Comparison of ENCODE assay signal across 8 cellular contexts in genomic region chr18:5309888-5310470, GRCh38. TPM values are rescaled to one million over a fixed set of nuclear protein-coding genes. Genes with fewer than 3 reads are reported as not detected.
DNase-seq lines count a peak whose midpoint lies in the region; ATAC-seq and TF ChIP-seq lines count a peak whose summit lies in the region.

No MANE protein-coding gene starts in this region.

- peak; percentile 97 for ATAC-seq in GM21381 (IDR thresholded peaks at IDR 0.05; ENCODE audit: unreplicated experiment)
- ATAC-seq in HG03565 (IDR thresholded peaks at IDR 0.05; ENCODE audit: unreplicated experiment) = peak; percentile 93
- peak; percentile 98 for ATAC-seq in stimulated activated naive CD8-positive, alpha-beta T cell treated with anti-CD3 and anti-CD28 coated beads, Interleukin-15, amount 100 ng/mL, for 72 hours

- H3K27me3 Mint-ChIP-seq in activated T-helper 2 cell treated with anti-CD3 and anti-CD28 coated beads, Interferon-gamma antibody, Interleukin-2, Interleukin-4, amounts not matched to agents 10 μg/mL and 5 μg/mL and 100 μg/mL, durations not matched to agents 14 hours and 24 hours and 36 hours (ENCODE audit: low read depth) = peaks cover 1% of the 10 kb centered on the region
- no peaks in the 10 kb centered on the region for H3K27me3 Mint-ChIP-seq in stimulated activated naive CD8-positive, alpha-beta T cell treated with anti-CD3 and anti-CD28 coated beads, Interleukin-15, amount 100 ng/mL, for 72 hours

- H3K4me3 Mint-ChIP-seq in activated T-helper 2 cell treated with anti-CD3 and anti-CD28 coated beads, Interferon-gamma antibody, Interleukin-2, Interleukin-4, amounts not matched to agents 10 μg/mL and 5 μg/mL and 100 μg/mL, durations not matched to agents 14 hours and 24 hours and 36 hours (ENCODE audit: low read depth) = peak overlapping the region; percentile 26
- H3K4me3 Mint-ChIP-seq in stimulated activated naive CD8-positive, alpha-beta T cell treated with anti-CD3 and anti-CD28 coated beads, Interleukin-15, amount 100 ng/mL, for 72 hours = peak overlapping the region; percentile 66 to 78

- H3K4me1 ChIP-seq in prostate gland (replicated peaks) = no peaks in the 10 kb centered on the region

- TF ChIP-seq POLR2A in prostate gland (IDR thresholded peaks at IDR 0.05) = no peak

- no peaks in the 10 kb centered on the region for H3K36me3 ChIP-seq in prostate gland

- no peaks in the 10 kb centered on the region for H3K9me3 Mint-ChIP-seq in activated T-helper 2 cell treated with anti-CD3 and anti-CD28 coated beads, Interferon-gamma antibody, Interleukin-2, Interleukin-4, amounts not matched to agents 10 μg/mL and 5 μg/mL and 100 μg/mL, durations not matched to agents 14 hours and 24 hours and 36 hours
- H3K9me3 Mint-ChIP-seq in stimulated activated naive CD8-positive, alpha-beta T cell treated with anti-CD3 and anti-CD28 coated beads, Interleukin-15, amount 100 ng/mL, for 72 hours = no peaks in the 10 kb centered on the region

- H3K27me3 ChIP-seq in prostate gland (replicated peaks; ENCODE audit: insufficient read depth) = no peaks in the 10 kb centered on the region

- H3K4me1 Mint-ChIP-seq in activated T-helper 2 cell treated with anti-CD3 and anti-CD28 coated beads, Interferon-gamma antibody, Interleukin-2, Interleukin-4, amounts not matched to agents 10 μg/mL and 5 μg/mL and 100 μg/mL, durations not matched to agents 14 hours and 24 hours and 36 hours (ENCODE audit: low read depth) = peaks cover 12% of the 10 kb centered on the region
- peaks cover 24% of the 10 kb centered on the region for H3K4me1 Mint-ChIP-seq in stimulated activated naive CD8-positive, alpha-beta T cell treated with anti-CD3 and anti-CD28 coated beads, Interleukin-15, amount 100 ng/mL, for 72 hours

- 62% methylated on average over 5 of the region's 5 CpGs for WGBS in prostate gland

- H3K4me3 ChIP-seq in GM08714 (ENCODE audit: low read length) = peak overlapping the region; percentile 31
- no peak overlapping the region for H3K4me3 ChIP-seq in prostate gland

- peak overlapping the region; percentile 24 for H3K27ac Mint-ChIP-seq in activated T-helper 2 cell treated with anti-CD3 and anti-CD28 coated beads, Interferon-gamma antibody, Interleukin-2, Interleukin-4, amounts not matched to agents 10 μg/mL and 5 μg/mL and 100 μg/mL, durations not matched to agents 14 hours and 24 hours and 36 hours
- peak overlapping the region; percentile 27 to 92 for H3K27ac Mint-ChIP-seq in stimulated activated naive CD8-positive, alpha-beta T cell treated with anti-CD3 and anti-CD28 coated beads, Interleukin-15, amount 100 ng/mL, for 72 hours

- no peak for TF ChIP-seq CTCF in prostate gland (IDR thresholded peaks at IDR 0.05)

- DNase-seq in activated T-helper 2 cell treated with anti-CD3 and anti-CD28 coated beads, Interferon-gamma antibody, Interleukin-2, Interleukin-4, amounts not matched to agents 10 μg/mL and 5 μg/mL and 100 μg/mL, durations not matched to agents 14 hours and 24 hours and 36 hours (ENCODE audit: low spot score) = peak; percentile 17
- peak; percentile 27 to 50 for DNase-seq in stimulated activated naive CD8-positive, alpha-beta T cell treated with anti-CD3 and anti-CD28 coated beads, Interleukin-15, amount 100 ng/mL, for 72 hours
- no peak for DNase-seq in NCI-H187 (lab: John Stamatoyannopoulos, UW)
- DNase-seq in prostate gland (ENCODE audit: low spot score) = no peak
- DNase-seq in HUDEP-2 (lab: John Stamatoyannopoulos, UW; ENCODE audit: unreplicated experiment in 76 of 76) = no peak

- intact Hi-C loops in activated T-helper 2 cell treated with anti-CD3 and anti-CD28 coated beads, Interferon-gamma antibody, Interleukin-2, Interleukin-4, amounts not matched to agents 10 μg/mL and 5 μg/mL and 100 μg/mL, durations not matched to agents 14 hours and 24 hours and 36 hours (cut with micrococcal nuclease) = loop anchor here (1.0 kb wide), 1 partner anchor 13 kb away; no protein-coding TSS in a partner anchor
- intact Hi-C loops in prostate gland (cut with DNase I) = no loop called here

- H3K27ac ChIP-seq in prostate gland = no peak overlapping the region

- H3K9me3 ChIP-seq in prostate gland = no peaks in the 10 kb centered on the region

- no peaks in the 10 kb centered on the region for H3K36me3 Mint-ChIP-seq in activated T-helper 2 cell treated with anti-CD3 and anti-CD28 coated beads, Interferon-gamma antibody, Interleukin-2, Interleukin-4, amounts not matched to agents 10 μg/mL and 5 μg/mL and 100 μg/mL, durations not matched to agents 14 hours and 24 hours and 36 hours (ENCODE audit: low read depth)

RNA-seq across cellular contexts. Expression of gene ZBTB14, which starts 14.5 kb away (rescaled TPM):
- total RNA-seq in activated T-helper 2 cell treated with anti-CD3 and anti-CD28 coated beads, Interferon-gamma antibody, Interleukin-2, Interleukin-4, amounts not matched to agents 10 μg/mL and 5 μg/mL and 100 μg/mL, durations not matched to agents 14 hours and 24 hours and 36 hours = 19.2 and 20.2 TPM in 2 replicates
- 10 to 100 TPM; 12.7 to 14.8 TPM for total RNA-seq in prostate gland

Comparison
In these comparisons a context has a peak if more than half of its experiments do, and no peak if none do; other contexts are left out.
1. DNase-seq: peak in activated T-helper 2 cell treated with anti-CD3 and anti-CD28 coated beads, Interferon-gamma antibody, Interleukin-2, Interleukin-4, amounts not matched to agents 10 μg/mL and 5 μg/mL and 100 μg/mL, durations not matched to agents 14 hours and 24 hours and 36 hours (single experiment) and stimulated activated naive CD8-positive, alpha-beta T cell treated with anti-CD3 and anti-CD28 coated beads, Interleukin-15, amount 100 ng/mL, for 72 hours (2 of 2); none in NCI-H187 (0 of 2), prostate gland (single experiment) and HUDEP-2 (0 of 76).
2. Peak in every context shown above with its lines, with median percentiles within 50 percentile points of each other: ATAC-seq.